29 cellular contexts compared by ENCODE assay signal in genomic region chr2:234847364-234847635, GRCh38.
"Had no signal": no experiment of that assay in that cellular context is flagged by ENCODE, and none has a peak within 500 bp of the region (broad histone marks: within the 10 kb centered on the region; RNA-seq: fewer than 3 reads in every experiment).

No MANE protein-coding gene starts in this region.

- H3K4me1 ChIP-seq: lower lobe of right lung, parathyroid adenoma, sigmoid colon, suprapubic skin, uterus had no signal

- H3K27ac Mint-ChIP-seq: immature natural killer cell; naive thymus-derived CD4-positive, alpha-beta T cell; natural killer cell treated with Interleukin-12 subunit alpha and Interleukin-12 subunit beta and Interleukin-15 and Interleukin-18, amount 100 ng/mL, for 72 hours; progenitor cell of endocrine pancreas; stimulated activated effector memory CD8-positive, alpha-beta T cell treated with anti-CD3 and anti-CD28 coated beads, Interleukin-12 subunit alpha, Interleukin-12 subunit beta, amount 100 ng/mL, for 72 hours; stimulated activated naive CD8-positive, alpha-beta T cell treated with anti-CD3 and anti-CD28 coated beads, Interleukin-15, Interleukin-2, amounts not matched to agents 100 ng/mL and 50 ng/mL, for 24 hours; type B pancreatic cell had no signal

- H3K9me3 Mint-ChIP-seq: immature natural killer cell; natural killer cell treated with Interleukin-12 subunit alpha and Interleukin-12 subunit beta and Interleukin-15 and Interleukin-18, amount 100 ng/mL, for 72 hours; stimulated activated effector memory CD8-positive, alpha-beta T cell treated with anti-CD3 and anti-CD28 coated beads, Interleukin-12 subunit alpha, Interleukin-12 subunit beta, amount 100 ng/mL, for 72 hours; stimulated activated naive CD8-positive, alpha-beta T cell treated with anti-CD3 and anti-CD28 coated beads, Interleukin-15, Interleukin-2, amounts not matched to agents 100 ng/mL and 50 ng/mL, for 24 hours had no signal

- H3K36me3 Mint-ChIP-seq: immature natural killer cell; naive thymus-derived CD4-positive, alpha-beta T cell; natural killer cell treated with Interleukin-12 subunit alpha and Interleukin-12 subunit beta and Interleukin-15 and Interleukin-18, amount 100 ng/mL, for 72 hours; stimulated activated effector memory CD8-positive, alpha-beta T cell treated with anti-CD3 and anti-CD28 coated beads, Interleukin-12 subunit alpha, Interleukin-12 subunit beta, amount 100 ng/mL, for 72 hours; type B pancreatic cell had no signal

- H2AFZ ChIP-seq: parathyroid adenoma had no signal

- H3K79me2 ChIP-seq: parathyroid adenoma had no signal

- H3K27me3 ChIP-seq: heart left ventricle, neutrophil, sigmoid colon, spleen, suprapubic skin, tibial artery, uterus had no signal

- H3K4me3 ChIP-seq: heart left ventricle, lower lobe of right lung, mucosa of descending colon, sigmoid colon, spleen, suprapubic skin, thoracic aorta, tibial artery, uterus had no signal

- H3K4me1 Mint-ChIP-seq: immature natural killer cell; naive thymus-derived CD4-positive, alpha-beta T cell; stimulated activated effector memory CD8-positive, alpha-beta T cell treated with anti-CD3 and anti-CD28 coated beads, Interleukin-12 subunit alpha, Interleukin-12 subunit beta, amount 100 ng/mL, for 72 hours had no signal

- H3K36me3 ChIP-seq: heart left ventricle, lower lobe of right lung, neutrophil, sigmoid colon, spleen, suprapubic skin, thoracic aorta, tibial artery, uterus had no signal

- H3K9me3 ChIP-seq: heart left ventricle, lower lobe of right lung, mucosa of descending colon, neutrophil, sigmoid colon, spleen, suprapubic skin, thoracic aorta, tibial artery, uterus had no signal

- ATAC-seq: heart left ventricle; left ventricle myocardium superior; lower lobe of right lung; mucosa of descending colon; naive thymus-derived CD4-positive, alpha-beta T cell; right cardiac atrium had no signal

- H3K4me3 Mint-ChIP-seq: immature natural killer cell; naive thymus-derived CD4-positive, alpha-beta T cell; natural killer cell treated with Interleukin-12 subunit alpha and Interleukin-12 subunit beta and Interleukin-15 and Interleukin-18, amount 100 ng/mL, for 72 hours; neural crest cell; stimulated activated effector memory CD8-positive, alpha-beta T cell treated with anti-CD3 and anti-CD28 coated beads, Interleukin-12 subunit alpha, Interleukin-12 subunit beta, amount 100 ng/mL, for 72 hours; stimulated activated naive CD8-positive, alpha-beta T cell treated with anti-CD3 and anti-CD28 coated beads, Interleukin-15, Interleukin-2, amounts not matched to agents 100 ng/mL and 50 ng/mL, for 24 hours had no signal

- DNase-seq: heart left ventricle; hypothalamus; immature natural killer cell; left ventricle myocardium superior; lower lobe of right lung; mammary epithelial cell; mesendoderm; midbrain; mucosa of descending colon; naive thymus-derived CD4-positive, alpha-beta T cell; occipital lobe; right cardiac atrium; sigmoid colon; small intestine; spleen; stimulated activated CD4-positive, alpha-beta T cell treated with anti-CD3 and anti-CD28 coated beads, Interleukin-4, amount 100 ng/mL, for 24 hours; stimulated activated naive CD4-positive, alpha-beta T cell; tibial artery; uterus had no signal

- H3K27ac ChIP-seq: heart left ventricle, lower lobe of right lung, neutrophil, parathyroid adenoma, sigmoid colon, spleen, suprapubic skin, thoracic aorta, tibial artery, uterus had no signal

- H3K9ac ChIP-seq: parathyroid adenoma had no signal

- H3K27me3 Mint-ChIP-seq: stimulated activated naive CD8-positive, alpha-beta T cell treated with anti-CD3 and anti-CD28 coated beads, Interleukin-15, Interleukin-2, amounts not matched to agents 100 ng/mL and 50 ng/mL, for 24 hours; type B pancreatic cell had no signal
